ENCODE assay signal across 8 cellular contexts in genomic region chr19:49850487-49851342, GRCh38. TPM values are rescaled to one million over a fixed set of nuclear protein-coding genes. Genes with fewer than 3 reads are reported as not detected.
DNase-seq lines count a peak whose midpoint lies in the region; ATAC-seq and TF ChIP-seq lines count a peak whose summit lies in the region.

Gene PTOV1, plus strand, starts transcription at chr19:49851159.

- H3K9me3 Mint-ChIP-seq in activated B cell treated with CpG ODN at 0.5 μM for 24 hours, result peaks cover 2% of the 10 kb centered on the region

- H3K4me3 Mint-ChIP-seq in activated B cell treated with CpG ODN at 0.5 μM for 24 hours, result peak within 1 kb of the TSS; percentile 92

- DNase-seq in ACHN, result peak; percentile 87
- peak; percentile 83 for DNase-seq in NCI-H226
- DNase-seq in activated B cell treated with CpG ODN at 0.5 μM for 24 hours, result peak; percentile 96
- peak; percentile 93 to 95 for DNase-seq in cardiac fibroblast (ENCODE audit: low read depth in 2 of 2)
- DNase-seq in iris pigment epithelial cell (ENCODE audit: low read depth), result peak; percentile 93
- peak; percentile 78 to 84 for DNase-seq in stimulated activated CD4-positive, alpha-beta T cell treated with anti-CD3 and anti-CD28 coated beads, Interleukin-12 subunit alpha, Interleukin-12 subunit beta, amount 100 ng/mL, for 24 hours (ENCODE audit: low read depth in 2 of 2)

- peak within 1 kb of the TSS; percentile 95 for H3K27ac Mint-ChIP-seq in activated B cell treated with CpG ODN at 0.5 μM for 24 hours

- POLR2A ChIA-PET in activated B cell treated with CpG ODN at 0.5 μM for 24 hours (lab: Charles Lee), result interaction anchor here (0.6 to 2.9 kb wide), 23 partner anchors 9 to 833 kb away, joined by 3 to 62 read pairs (median 5); partner anchors contain the start of genes AKT1S1, AP2A1, ATF5 and FUZ

- H3K4me1 Mint-ChIP-seq in activated B cell treated with CpG ODN at 0.5 μM for 24 hours, result peaks cover 56% of the 10 kb centered on the region

- H3K4me3 ChIP-seq in cardiac fibroblast (replicated peaks in 1 of 2; ENCODE audit: low read depth in 2 of 2, low read length in 2 of 2), result peak within 1 kb of the TSS; percentile 85 to 88

- peaks cover 8% of the 10 kb centered on the region for H3K36me3 Mint-ChIP-seq in activated B cell treated with CpG ODN at 0.5 μM for 24 hours (ENCODE audit: low read depth)

- ATAC-seq in GM18909 (IDR thresholded peaks at IDR 0.05; ENCODE audit: poor library complexity, unreplicated experiment), result peak; percentile 75
- ATAC-seq in HG03175 (IDR thresholded peaks at IDR 0.05; ENCODE audit: unreplicated experiment), result peak; percentile 81
- ATAC-seq in activated B cell treated with CpG ODN at 0.5 μM for 24 hours (ENCODE audit: low read depth), result peak; percentile 84

- TF ChIP-seq CTCF in activated B cell treated with CpG ODN at 0.5 μM for 24 hours (IDR thresholded peaks at IDR 0.05) (no peak), cardiac fibroblast (IDR thresholded peaks at IDR 0.05; ENCODE audit: low read depth, low read length) (no peak)

- CTCF ChIA-PET in activated B cell treated with CpG ODN at 0.5 μM for 24 hours (lab: Charles Lee), result interaction anchor here (1.1 kb wide), 2 partner anchors 32 to 40 kb away, joined by 3 to 4 read pairs; partner anchors contain the start of gene MED25

- in situ Hi-C loops in ACHN (cut with HindIII; ENCODE audit: low pct_ligation_motif_present, low pct_unique_long_range_greater_than_20kb, low sequenced_read_pairs), result no loop called here

- no peaks in the 10 kb centered on the region for H3K27me3 Mint-ChIP-seq in activated B cell treated with CpG ODN at 0.5 μM for 24 hours

- intact Hi-C loops in activated B cell treated with CpG ODN at 0.5 μM for 24 hours (cut with micrococcal nuclease), result loop anchor here (1.0 kb wide), 6 partner anchors 17 to 84 kb away; partner anchors contain the start of genes ATF5, FUZ, MED25 and NUP62

RNA-seq across cellular contexts. Expression of gene PTOV1, which starts in this region (rescaled TPM):
- 103 and 107 TPM in 2 replicates for total RNA-seq in activated B cell treated with CpG ODN at 0.5 μM for 24 hours

Comparison
In these comparisons a context has a peak if more than half of its experiments do, and no peak if none do; other contexts are left out.
1. Peak in every context shown above with its lines: DNase-seq, ATAC-seq and H3K4me3 ChIP-seq.